ENCODE assay signal across 1 cellular context in genomic region chr14:60252630-60253029, GRCh38.
TF ChIP-seq lines count a peak whose summit lies in the region.

No MANE protein-coding gene starts in this region.

TF ChIP-seq in A549, 52 proteins besides CTCF, POLR2A, EP300 and RAD21 (continued from another document):
- TF ChIP-seq HMGXB4 (CRISPR knock-in tag; IDR thresholded peaks at IDR 0.05; ENCODE audit: borderline replicate concordance) (no peak), ELK1 (IDR thresholded peaks at IDR 0.05; ENCODE audit: low read depth, low read length) (no peak), HEYL (CRISPR knock-in tag; IDR thresholded peaks at IDR 0.05) (no peak), USF2 (IDR thresholded peaks at IDR 0.05) (no peak), NPAS2 (CRISPR knock-in tag; IDR thresholded peaks at IDR 0.05; ENCODE audit: borderline replicate concordance) (no peak), REST (IDR thresholded peaks at IDR 0.05) (no peak), TP53 (CRISPR knock-in tag; IDR thresholded peaks at IDR 0.05) (no peak), HOXB5 (CRISPR knock-in tag; IDR thresholded peaks at IDR 0.05) (no peak), MAZ (IDR thresholded peaks at IDR 0.05; ENCODE audit: borderline replicate concordance, low read depth, low read length) (no peak), JUN (IDR thresholded peaks at IDR 0.05) (no peak), HOXA7 (CRISPR knock-in tag; IDR thresholded peaks at IDR 0.05) (no peak), TFCP2L1 (CRISPR knock-in tag; IDR thresholded peaks at IDR 0.05) (no peak), CHD4 (IDR thresholded peaks at IDR 0.05; ENCODE audit: borderline replicate concordance) (no peak), RNF2 (IDR thresholded peaks at IDR 0.05; ENCODE audit: borderline replicate concordance, low read depth) (no peak), JUNB (IDR thresholded peaks at IDR 0.05) (no peak)
